ENCODE assay signal across 1 cellular context in genomic region chr3:45132568-45133211, GRCh38.
TF ChIP-seq lines count a peak whose summit lies in the region.

No MANE protein-coding gene starts in this region.

TF ChIP-seq in K562, 482 proteins besides CTCF, POLR2A, EP300 and RAD21 (continued from another document):
- TF ChIP-seq ZNF592 (IDR thresholded peaks at IDR 0.05) (peak; percentile 89), EP400 (IDR thresholded peaks at IDR 0.05) (no peak), NR2C1 (IDR thresholded peaks at IDR 0.05) (no peak), NR2C1 (tag; IDR thresholded peaks at IDR 0.05) (peak; percentile 40), DLX4 (CRISPR knock-in tag; IDR thresholded peaks at IDR 0.05) (no peak), ZNF212 (CRISPR knock-in tag; IDR thresholded peaks at IDR 0.05) (no peak), ZNF589 (CRISPR knock-in tag; IDR thresholded peaks at IDR 0.05; ENCODE audit: low read depth) (no peak), TRIM24 (IDR thresholded peaks at IDR 0.05) (no peak), NFE2 (IDR thresholded peaks at IDR 0.05; ENCODE audit: low read depth) (no peak), ETV6 (IDR thresholded peaks at IDR 0.05; ENCODE audit: borderline replicate concordance in 1 of 2, low read depth in 2 of 2, low read length in 1 of 2) (no peak), ETV6 (CRISPR knock-in tag; IDR thresholded peaks at IDR 0.05; ENCODE audit: borderline replicate concordance) (no peak), TSHZ1 (CRISPR knock-in tag; IDR thresholded peaks at IDR 0.05) (no peak), FOSL1 (tag; conservative IDR thresholded peaks at IDR 0.05) (peak; percentile 26; the same call in 1 of the 2 replicates), ZBTB34 (CRISPR knock-in tag; IDR thresholded peaks at IDR 0.05) (no peak), PTTG1 (tag; IDR thresholded peaks at IDR 0.05; ENCODE audit: low read depth) (no peak), ZBTB12 (CRISPR knock-in tag; IDR thresholded peaks at IDR 0.05) (no peak), ZNF551 (CRISPR knock-in tag; IDR thresholded peaks at IDR 0.05) (no peak), MCM3 (IDR thresholded peaks at IDR 0.05) (no peak), TCF7L2 (IDR thresholded peaks at IDR 0.05; ENCODE audit: low read depth, low read length) (no peak), E2F6 (IDR thresholded peaks at IDR 0.05; ENCODE audit: borderline replicate concordance in 1 of 2, extremely low read depth in 1 of 2, insufficient read depth in 1 of 2, insufficient read length in 1 of 2, low read depth in 1 of 2, low read length in 1 of 2, poor library complexity in 1 of 2, severe bottlenecking in 1 of 2) (peak in 1 of 2 experiments; percentile 27), ZNF274 (IDR thresholded peaks at IDR 0.05; ENCODE audit: borderline replicate concordance, low read depth, low read length) (no peak), POLR2B (IDR thresholded peaks at IDR 0.05; ENCODE audit: low read depth, partially characterized antibody) (no peak), VEZF1 (CRISPR knock-in tag; IDR thresholded peaks at IDR 0.05) (0 out of 2 replicates have a peak, but pooled peaks have one; percentile 21), L3MBTL2 (IDR thresholded peaks at IDR 0.05) (peak; percentile 71), ZNF134 (CRISPR knock-in tag; conservative IDR thresholded peaks at IDR 0.05) (peak; percentile 98), ZZZ3 (IDR thresholded peaks at IDR 0.05) (no peak), PRPF4 (IDR thresholded peaks at IDR 0.05; ENCODE audit: insufficient read depth, low read depth, low read length, poor library complexity, severe bottlenecking) (no peak), ZBTB43 (CRISPR knock-in tag; IDR thresholded peaks at IDR 0.05) (no peak), SMAD3 (CRISPR knock-in tag; conservative IDR thresholded peaks at IDR 0.05) (no peak), E2F1 (CRISPR knock-in tag; IDR thresholded peaks at IDR 0.05) (no peak), E2F3 (CRISPR knock-in tag; IDR thresholded peaks at IDR 0.05) (no peak), MAX (CRISPR knock-in tag; IDR thresholded peaks at IDR 0.05) (peak; percentile 37; the same call in 1 of the 2 replicates), SMARCC2 (IDR thresholded peaks at IDR 0.05; ENCODE audit: low read depth) (no peak), ZNF143 (CRISPR knock-in tag; IDR thresholded peaks at IDR 0.05) (0 out of 2 replicates have a peak, but pooled peaks have one; percentile 10), ZFP30 (CRISPR knock-in tag; IDR thresholded peaks at IDR 0.05; ENCODE audit: borderline replicate concordance) (no peak)
